ENCODE assay signal across 25 cellular contexts in the genomic region with DNA sequence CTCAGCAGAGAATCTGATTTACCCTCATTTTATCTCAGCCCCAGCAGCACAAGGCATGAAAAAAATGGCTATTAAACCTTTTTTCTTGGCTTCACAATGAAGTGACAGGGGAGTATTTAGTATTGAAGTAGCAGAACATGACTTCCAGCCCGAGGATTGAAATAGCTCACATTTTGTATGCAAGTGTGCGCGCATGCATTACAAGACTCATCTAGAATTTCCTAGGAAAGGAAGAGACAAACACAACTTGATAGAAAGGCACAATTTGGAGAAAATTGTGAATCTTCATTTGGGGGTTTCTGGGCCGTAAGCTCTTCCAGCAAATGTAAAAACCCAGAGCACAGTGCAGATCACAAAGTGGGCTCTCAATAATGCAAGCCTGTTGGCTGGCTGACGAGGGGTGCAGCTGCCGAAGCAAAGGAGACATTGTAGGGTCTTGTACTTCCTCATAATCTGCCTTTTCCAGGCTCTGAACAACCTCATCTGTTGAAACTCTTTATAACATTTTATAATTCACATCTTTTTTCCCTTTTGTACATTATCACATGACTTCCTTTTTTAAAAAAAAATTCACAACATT.
DNase-seq lines count a peak whose midpoint lies in the region; ATAC-seq and TF ChIP-seq lines count a peak whose summit lies in the region.
"Had no signal": no experiment of that assay in that cellular context is flagged by ENCODE, and none has a peak within 500 bp of the region (broad histone marks: within the 10 kb centered on the region; RNA-seq: fewer than 3 reads in every experiment).

No MANE protein-coding gene starts in this region.

- peaks cover 13% of the 10 kb centered on the region for H3K9me3 Mint-ChIP-seq in mesothelial cell of epicardium
- H3K9me3 Mint-ChIP-seq: CD4-positive, alpha-beta T cell had no signal

- H3K4me3 ChIP-seq in coronary artery, result no peak overlapping the region
- H3K4me3 ChIP-seq: GM23248, K562, MG63 had no signal

- DNase-seq in NCI-H82 (lab: John Stamatoyannopoulos, UW) (peak; percentile 14), NCI-H82 treated with DMSO at 0.1 percent for 48 hours (lab: John Stamatoyannopoulos, UW; ENCODE audit: unreplicated experiment) (no peak), globus pallidus (ENCODE audit: low spot score) (peak; percentile 50), pons (ENCODE audit: low spot score) (peak; percentile 69), mesothelial cell of epicardium (ENCODE audit: low spot score in 2 of 2, unreplicated experiment in 2 of 2) (no peak), coronary artery (ENCODE audit: low spot score) (no peak)
- DNase-seq: 8988T; CD4-positive, alpha-beta T cell; COR-L47; DMS79 treated with DMSO at 0.1 percent for 48 hours; GM23248; MG63; NCI-H187; NCI-H2107; NCI-H226; NCI-H748 treated with DMSO at 0.1 percent for 48 hours; SIG-M5 had no signal

- H3K4me1 Mint-ChIP-seq in mesothelial cell of epicardium, result no peaks in the 10 kb centered on the region

- H3K27ac ChIP-seq in coronary artery, result no peak overlapping the region
- H3K27ac ChIP-seq: GM23248, HL-60 had no signal

- H3K27me3 Mint-ChIP-seq in mesothelial cell of epicardium (ENCODE audit: low read depth), result peaks cover 2% of the 10 kb centered on the region

- no peak overlapping the region for H3K4me3 Mint-ChIP-seq in mesothelial cell of epicardium
- H3K4me3 Mint-ChIP-seq: CD4-positive, alpha-beta T cell had no signal

- ATAC-seq in GM18498 (IDR thresholded peaks at IDR 0.05; ENCODE audit: unreplicated experiment), result no peak
- ATAC-seq: HCT116, HepG2, K562, Panc1, SK-N-SH treated with all-trans-retinoic acid at 6 μM for 48 hours had no signal

- no peak overlapping the region for H3K27ac Mint-ChIP-seq in mesothelial cell of epicardium
- H3K27ac Mint-ChIP-seq: B cell; CD4-positive, alpha-beta T cell had no signal

- TF ChIP-seq CTCF in mesothelial cell of epicardium (IDR thresholded peaks at IDR 0.05; ENCODE audit: unreplicated experiment), result no peak
- TF ChIP-seq CTCF in coronary artery (IDR thresholded peaks at IDR 0.05), result no peak

- no peaks in the 10 kb centered on the region for H3K36me3 Mint-ChIP-seq in mesothelial cell of epicardium

Comparison
In these comparisons a context has a peak if more than half of its experiments do, and no peak if none do; other contexts are left out.
1. DNase-seq: peak in NCI-H82 (single experiment), globus pallidus (single experiment) and pons (single experiment); none in NCI-H82 treated with DMSO at 0.1 percent for 48 hours (single experiment), mesothelial cell of epicardium (0 of 2) and coronary artery (single experiment).